In genomic region chr5:35035929-35036328, GRCh38 we compare ENCODE assay signal across 10 cellular contexts. TPM values are rescaled to one million over a fixed set of nuclear protein-coding genes. Genes with fewer than 3 reads are reported as not detected.
"Had no signal": no experiment of that assay in that cellular context is flagged by ENCODE, and none has a peak within 500 bp of the region (broad histone marks: within the 10 kb centered on the region; RNA-seq: fewer than 3 reads in every experiment).

No MANE protein-coding gene starts in this region.

RNA-seq across cellular contexts. Expression of gene AGXT2, which starts 11.8 kb away (rescaled TPM):
- total RNA-seq: OCI-LY7, PC-3, PC-9, Right ventricle myocardium inferior, Right ventricle myocardium superior, RPMI7951, SJCRH30, SJSA1, SK-MEL-5 had no signal
- polyA plus RNA-seq: SK-N-SH had no signal
